Comparison of ENCODE assay signal across 15 cellular contexts in genomic region chr5:56097055-56097454, GRCh38.
DNase-seq lines count a peak whose midpoint lies in the region; ATAC-seq and TF ChIP-seq lines count a peak whose summit lies in the region.
"Had no signal": no experiment of that assay in that cellular context is flagged by ENCODE, and none has a peak within 500 bp of the region (broad histone marks: within the 10 kb centered on the region; RNA-seq: fewer than 3 reads in every experiment).

No MANE protein-coding gene starts in this region.

- H3K36me3 ChIP-seq in PC-9 (ENCODE audit: low read depth), result no peaks in the 10 kb centered on the region
- H3K36me3 ChIP-seq in right lobe of liver, result no peaks in the 10 kb centered on the region
- H3K36me3 ChIP-seq: SJCRH30 had no signal

- H3K4me2 ChIP-seq in PC-9, result peak overlapping the region; percentile 77

- peak; percentile 35 to 68 (median 47) for ATAC-seq in right lobe of liver

- H3F3A ChIP-seq in PC-9 (ENCODE audit: insufficient read depth, low read depth), result peaks cover 16% of the 10 kb centered on the region; the same call in 1 of the 2 replicates

- DNase-seq in PC-9 (no peak), right lobe of liver (no peak), HK-2 (ENCODE audit: unreplicated experiment) (no peak), NCI-H524 (lab: John Stamatoyannopoulos, UW) (no peak), midbrain (lab: John Stamatoyannopoulos, UW) (no peak)
- DNase-seq: GF-D8, Karpas-422, NCI-H1105, NCI-H1694 treated with DMSO at 0.1 percent for 48 hours, NCI-H446 treated with DMSO at 0.1 percent for 48 hours, NCI-H748 treated with DMSO at 0.1 percent for 48 hours, OCI-M1, SJCRH30 had no signal

- no peaks in the 10 kb centered on the region for H3K27me3 ChIP-seq in PC-9 (ENCODE audit: insufficient read depth, low read depth)
- no peaks in the 10 kb centered on the region for H3K27me3 ChIP-seq in right lobe of liver
- H3K27me3 ChIP-seq: SJCRH30 had no signal

- WGBS in right lobe of liver (ENCODE audit: insufficient coverage, low coverage, low lambda C conversion rate, missing lambda C conversion rate), result 47% methylated on average over 3 of the region's 3 CpGs

- BruUV-seq in PC-9 (replicated peaks; lab: Mats Ljungman, UMichigan), result no TSS peak

- no peaks in the 10 kb centered on the region for H3K9me3 ChIP-seq in PC-9 (ENCODE audit: insufficient read depth, low read depth)
- H3K9me3 ChIP-seq in right lobe of liver, result no peaks in the 10 kb centered on the region
- H3K9me3 ChIP-seq: SJCRH30 had no signal

- H3K4me1 ChIP-seq in PC-9 (replicated peaks; ENCODE audit: insufficient read depth) (peaks cover 16% of the 10 kb centered on the region), right lobe of liver (peaks cover 0 to 3% (median 1%) of the 10 kb centered on the region in 4 donors)
- H3K4me1 ChIP-seq: SJCRH30 had no signal

- H2AFZ ChIP-seq in PC-9, result peak overlapping the region; percentile 85; the same call in 1 of the 2 replicates

- intact Hi-C loops in PC-9 (cut with micrococcal nuclease; ENCODE audit: unreplicated experiment), result loop anchor here (2.0 kb wide), 1 partner anchor 102 kb away; the partner anchor contains the start of gene IL6ST
- intact Hi-C loops in right lobe of liver (cut with DNase I), result no loop called here

- peak overlapping the region; percentile 32 for H3K4me3 ChIP-seq in PC-9
- H3K4me3 ChIP-seq in right lobe of liver, result peak overlapping the region in 2 of 3 donors; percentile 40 to 45
- H3K4me3 ChIP-seq: SJCRH30 had no signal

- H3K27ac ChIP-seq in 22Rv1 (peak overlapping the region; percentile 60), C4-2B (peak overlapping the region; percentile 64), PC-9 (peak overlapping the region; percentile 65), right lobe of liver (peak overlapping the region; percentile 59 to 74 (median 68))
- H3K27ac ChIP-seq: SJCRH30 had no signal

- CTCF ChIA-PET in PC-9 (lab: Charles Lee), result no interaction called here

- H3K79me2 ChIP-seq in PC-9 (ENCODE audit: low read depth), result no peaks in the 10 kb centered on the region

- POLR2A ChIA-PET in PC-9 (lab: Charles Lee; ENCODE audit: unreplicated experiment), result interaction anchor here (0.5 to 1.1 kb wide), 3 partner anchors 12 to 48 kb away, joined by 3 to 5 read pairs (median 4); no protein-coding TSS in a partner anchor

- TF ChIP-seq CTCF in 22Rv1 (IDR thresholded peaks at IDR 0.05) (no peak), C4-2B (conservative IDR thresholded peaks at IDR 0.05) (no peak), PC-9 (conservative IDR thresholded peaks at IDR 0.05) (no peak), right lobe of liver (IDR thresholded peaks at IDR 0.05) (no peak)

- no peak for TF ChIP-seq POLR2A in right lobe of liver (IDR thresholded peaks at IDR 0.05)

- H3K9me2 ChIP-seq in PC-9 (ENCODE audit: insufficient read depth), result no peaks in the 10 kb centered on the region

- no peaks in the 10 kb centered on the region for H4K20me1 ChIP-seq in PC-9 (ENCODE audit: insufficient read depth)
